26 cellular contexts compared by ENCODE assay signal in genomic region chr2:75031906-75032803, GRCh38.
A peak's percentile ranks its signal among the peaks of the same experiment; 100 is the strongest.
DNase-seq lines count a peak whose midpoint lies in the region; ATAC-seq, FAIRE-seq and TF ChIP-seq lines count a peak whose summit lies in the region.
"Had no signal": no experiment of that assay in that cellular context is flagged by ENCODE, and none has a peak within 500 bp of the region (broad histone marks: within the 10 kb centered on the region; RNA-seq: fewer than 3 reads in every experiment).

No MANE protein-coding gene starts in this region.

- dilution Hi-C loops in IMR-90 (cut with HindIII; ENCODE audit: low sequenced_read_pairs, unreplicated experiment): no loop called here

- H3K14ac ChIP-seq in IMR-90 (replicated peaks; ENCODE audit: low read depth, low read length): no peak overlapping the region

- no peaks in the 10 kb centered on the region for H3K27me3 Mint-ChIP-seq in activated naive CD8-positive, alpha-beta T cell treated with anti-CD3 and anti-CD28 coated beads, Interleukin-2, amount 10 ng/mL, durations not matched to agents 7 days and 5 days
- no peaks in the 10 kb centered on the region for H3K27me3 Mint-ChIP-seq in activated naive CD8-positive, alpha-beta T cell treated with anti-CD3 and anti-CD28 coated beads for 36 hours
- H3K27me3 Mint-ChIP-seq: CD4-positive, CD25-positive, alpha-beta regulatory T cell had no signal

- H3K4me3 Mint-ChIP-seq in activated naive CD8-positive, alpha-beta T cell treated with anti-CD3 and anti-CD28 coated beads, Interleukin-2, amount 10 ng/mL, durations not matched to agents 7 days and 5 days: no peak overlapping the region
- no peak overlapping the region for H3K4me3 Mint-ChIP-seq in activated naive CD8-positive, alpha-beta T cell treated with anti-CD3 and anti-CD28 coated beads for 36 hours
- H3K4me3 Mint-ChIP-seq: CD4-positive, CD25-positive, alpha-beta regulatory T cell; GM23338 had no signal

- no peak overlapping the region for H3K23ac ChIP-seq in IMR-90 (ENCODE audit: low read depth, low read length)

- TF ChIP-seq CTCF in IMR-90 (conservative IDR thresholded peaks at IDR 0.05; ENCODE audit: low read depth, low read length): no peak

- peaks cover 14% of the 10 kb centered on the region for H3K4me1 Mint-ChIP-seq in activated naive CD8-positive, alpha-beta T cell treated with anti-CD3 and anti-CD28 coated beads, Interleukin-2, amount 10 ng/mL, durations not matched to agents 7 days and 5 days
- peaks cover 6% of the 10 kb centered on the region for H3K4me1 Mint-ChIP-seq in activated naive CD8-positive, alpha-beta T cell treated with anti-CD3 and anti-CD28 coated beads for 36 hours
- H3K4me1 Mint-ChIP-seq: GM23338 had no signal

- no peak overlapping the region for H2AFZ ChIP-seq in IMR-90 (replicated peaks; ENCODE audit: low read length, poor library complexity)
- H2AFZ ChIP-seq: GM23338 had no signal

- H3K18ac ChIP-seq in IMR-90 (ENCODE audit: low read depth, low read length): no peak overlapping the region

- H2BK120ac ChIP-seq in IMR-90 (ENCODE audit: low read depth, low read length): no peak overlapping the region

- CTCF ChIA-PET in IMR-90 (lab: Yijun Ruan, JAX): no interaction called here

- TF ChIP-seq POLR2A in IMR-90 (IDR thresholded peaks at IDR 0.05; ENCODE audit: low read depth, low read length): no peak

- H3K27me3 ChIP-seq in IMR-90 (ENCODE audit: control insufficient read depth, insufficient read depth, low read length) (no peaks in the 10 kb centered on the region), SJSA1 (replicated peaks) (no peaks in the 10 kb centered on the region)
- H3K27me3 ChIP-seq: BE2C had no signal

- no peak overlapping the region for H2AK9ac ChIP-seq in IMR-90 (replicated peaks; ENCODE audit: low read depth, low read length, poor library complexity)

- peak; percentile 71 for FAIRE-seq in urothelium cell line (lab: Jason Lieb, UNC)
- FAIRE-seq: A204.1, GM12878, HepG2 had no signal

- no peak overlapping the region; the same call in 1 of the 2 replicates for H4K91ac ChIP-seq in IMR-90 (ENCODE audit: insufficient read depth, low read depth, low read length)

- no TSS peak for BruUV-seq in IMR-90 (replicated peaks; lab: Mats Ljungman, UMichigan)

- H4K5ac ChIP-seq in IMR-90 (ENCODE audit: low read depth, low read length): 0 out of 2 replicates have a peak overlapping the region, but pooled peaks have one; percentile 43

- no peak overlapping the region for H3K4me2 ChIP-seq in IMR-90 (ENCODE audit: low read depth, low read length)
- H3K4me2 ChIP-seq: GM23338 had no signal

- H3K9me3 ChIP-seq in IMR-90 (ENCODE audit: control insufficient read depth, insufficient read depth, low read length) (no peaks in the 10 kb centered on the region), SJSA1 (replicated peaks) (no peaks in the 10 kb centered on the region)
- H3K9me3 ChIP-seq: BE2C, HAP-1 had no signal

- H4K20me1 ChIP-seq in IMR-90 (ENCODE audit: insufficient read depth, low read length): no peaks in the 10 kb centered on the region

- no peak overlapping the region for H2BK20ac ChIP-seq in IMR-90 (ENCODE audit: low read depth, low read length)

- H3K56ac ChIP-seq in IMR-90 (ENCODE audit: extremely low read depth, insufficient read depth, low read length): no peak overlapping the region

- H2AK5ac ChIP-seq in IMR-90 (ENCODE audit: low read depth, low read length): no peak overlapping the region

- H2BK15ac ChIP-seq in IMR-90 (ENCODE audit: low read depth, low read length): no peak overlapping the region

- no peak overlapping the region for H3K27ac Mint-ChIP-seq in activated naive CD8-positive, alpha-beta T cell treated with anti-CD3 and anti-CD28 coated beads, Interleukin-2, amount 10 ng/mL, durations not matched to agents 7 days and 5 days
- H3K27ac Mint-ChIP-seq in activated naive CD8-positive, alpha-beta T cell treated with anti-CD3 and anti-CD28 coated beads for 36 hours: no peak overlapping the region
- H3K27ac Mint-ChIP-seq: GM23338 had no signal

- no peaks in the 10 kb centered on the region for H3K36me3 ChIP-seq in IMR-90 (ENCODE audit: control insufficient read depth, insufficient read depth, low read length)
- H3K36me3 ChIP-seq in SJSA1: peaks cover 5% of the 10 kb centered on the region; the same call in 1 of the 2 replicates
- H3K36me3 ChIP-seq: BE2C, HAP-1 had no signal

- no peak overlapping the region for H2BK5ac ChIP-seq in IMR-90 (ENCODE audit: low read depth, low read length, poor library complexity, severe bottlenecking)

- H3K4me3 ChIP-seq in IMR-90 (ENCODE audit: insufficient read depth, low read depth, low read length) (no peak overlapping the region), SJSA1 (no peak overlapping the region)
- H3K4me3 ChIP-seq: GM12878, GM23338, HAP-1 had no signal

- H4K8ac ChIP-seq in IMR-90 (ENCODE audit: low read depth in 2 of 2, low read length in 2 of 2): no peak overlapping the region

- no peaks in the 10 kb centered on the region for H3K36me3 Mint-ChIP-seq in activated naive CD8-positive, alpha-beta T cell treated with anti-CD3 and anti-CD28 coated beads, Interleukin-2, amount 10 ng/mL, durations not matched to agents 7 days and 5 days
- H3K36me3 Mint-ChIP-seq in activated naive CD8-positive, alpha-beta T cell treated with anti-CD3 and anti-CD28 coated beads for 36 hours: peaks cover 2% of the 10 kb centered on the region
- H3K36me3 Mint-ChIP-seq: CD4-positive, CD25-positive, alpha-beta regulatory T cell had no signal

- H3K9me3 Mint-ChIP-seq in activated naive CD8-positive, alpha-beta T cell treated with anti-CD3 and anti-CD28 coated beads, Interleukin-2, amount 10 ng/mL, durations not matched to agents 7 days and 5 days: no peaks in the 10 kb centered on the region
- no peaks in the 10 kb centered on the region for H3K9me3 Mint-ChIP-seq in activated naive CD8-positive, alpha-beta T cell treated with anti-CD3 and anti-CD28 coated beads for 36 hours
- H3K9me3 Mint-ChIP-seq: GM23338 had no signal

- POLR2A ChIA-PET in activated naive CD8-positive, alpha-beta T cell treated with anti-CD3 and anti-CD28 coated beads, Interleukin-2, amount 10 ng/mL, durations not matched to agents 7 days and 5 days (lab: Charles Lee): no interaction called here
- POLR2A ChIA-PET in IMR-90 (lab: Charles Lee; ENCODE audit: unreplicated experiment): no interaction called here

- no CpG with 5 or more reads among the region's 5 CpGs for WGBS in IMR-90 (ENCODE audit: extremely low coverage in 2 of 2, insufficient read length in 1 of 2), 2 experiments

- H3K79me1 ChIP-seq in IMR-90 (ENCODE audit: low read depth in 1 of 2, low read length in 2 of 2): no peaks in the 10 kb centered on the region

- no peak overlapping the region for H3K4ac ChIP-seq in IMR-90 (ENCODE audit: low read depth, low read length)

- in situ Hi-C loops in IMR-90 (cut with MboI; ENCODE audit: low sequenced_read_pairs): no loop called here

- no peaks in the 10 kb centered on the region for H3K9me1 ChIP-seq in IMR-90 (ENCODE audit: insufficient read depth, low read length)

- H3K27ac ChIP-seq in IMR-90 (ENCODE audit: insufficient read depth, low read length) (no peak overlapping the region), SJSA1 (peak overlapping the region; percentile 62)
- H3K27ac ChIP-seq: HL-60 had no signal

- intact Hi-C loops in IMR-90 (cut with micrococcal nuclease): no loop called here

- no peak overlapping the region for H3K9ac ChIP-seq in IMR-90 (ENCODE audit: low read depth, low read length)

- TF ChIP-seq RAD21 in IMR-90 (IDR thresholded peaks at IDR 0.05; ENCODE audit: low read length): no peak

- H3K4me1 ChIP-seq in IMR-90 (ENCODE audit: control insufficient read depth, insufficient read depth, low read length) (no peaks in the 10 kb centered on the region; the same call in 1 of the 2 replicates), SJSA1 (replicated peaks) (peaks cover 11% of the 10 kb centered on the region)
- H3K4me1 ChIP-seq: BE2C, HAP-1 had no signal

- peak; percentile 14 for ATAC-seq in activated naive CD8-positive, alpha-beta T cell treated with anti-CD3 and anti-CD28 coated beads, Interleukin-2, amount 10 ng/mL, durations not matched to agents 7 days and 5 days (ENCODE audit: low read depth)
- no peak for ATAC-seq in IMR-90 (ENCODE audit: low read depth)
- no peak for ATAC-seq in GM18502 (IDR thresholded peaks at IDR 0.05; ENCODE audit: poor library complexity, unreplicated experiment)
- ATAC-seq: GM12878, GM23338, HepG2, PC-3 had no signal

- DNase-seq in activated naive CD8-positive, alpha-beta T cell treated with anti-CD3 and anti-CD28 coated beads, Interleukin-2, amount 10 ng/mL, durations not matched to agents 7 days and 5 days: no peak
- DNase-seq in activated naive CD8-positive, alpha-beta T cell treated with anti-CD3 and anti-CD28 coated beads for 36 hours: no peak
- DNase-seq in IMR-90: no peak
- peak in 1 of 2 experiments; percentile 18 for DNase-seq in SJSA1 (ENCODE audit: low read depth in 1 of 2, low spot score in 2 of 2)
- DNase-seq in urothelium cell line (ENCODE audit: low spot score): no peak
- no peak for DNase-seq in NCI-H2081 treated with DMSO at 0.1 percent for 48 hours (lab: John Stamatoyannopoulos, UW)
- DNase-seq: BE2C; CD4-positive, CD25-positive, alpha-beta regulatory T cell; COR-L47; DMS79 treated with DMSO at 0.1 percent for 48 hours; KG1; NCI-H1105 treated with DMSO at 0.1 percent for 48 hours; NCI-H2029 treated with DMSO at 0.1 percent for 48 hours; NCI-H2171; NCI-H345; NCI-H524; NCI-H82; PC-3; Right ventricle myocardium superior had no signal

TF ChIP-seq in IMR-90, 13 proteins besides CTCF, POLR2A, EP300 and RAD21:
- TF ChIP-seq MAZ (IDR thresholded peaks at IDR 0.05; ENCODE audit: borderline replicate concordance, low read depth, low read length) (no peak), FOS (IDR thresholded peaks at IDR 0.05; ENCODE audit: low read depth, low read length) (no peak)
